8 cellular contexts compared by ENCODE assay signal in genomic region chr9:34987160-34988040, GRCh38. TPM values are rescaled to one million over a fixed set of nuclear protein-coding genes. Genes with fewer than 3 reads are reported as not detected.
DNase-seq lines count a peak whose midpoint lies in the region; ATAC-seq and FAIRE-seq lines count a peak whose summit lies in the region.

No MANE protein-coding gene starts in this region.

- no peaks in the 10 kb centered on the region for H3K9me3 ChIP-seq in small intestine (ENCODE audit: control insufficient read depth, low read depth)

- no peak for FAIRE-seq in small intestine (lab: Jason Lieb, UNC)

- no peaks in the 10 kb centered on the region for H3K27me3 ChIP-seq in small intestine (ENCODE audit: control insufficient read depth in 2 of 2, insufficient read depth in 2 of 2, low read length in 2 of 2)

- no peaks in the 10 kb centered on the region for H3K27me3 Mint-ChIP-seq in activated T-cell treated with anti-CD3 and anti-CD28 coated beads, Interleukin-2, amount 50 U/mL, for 24 hours

- no peaks in the 10 kb centered on the region for H3K36me3 Mint-ChIP-seq in activated T-cell treated with anti-CD3 and anti-CD28 coated beads, Interleukin-2, amount 50 U/mL, for 24 hours (ENCODE audit: low read depth)
- peaks cover 16% of the 10 kb centered on the region for H3K36me3 Mint-ChIP-seq in stimulated activated effector memory CD8-positive, alpha-beta T cell treated with anti-CD3 and anti-CD28 coated beads, Interleukin-12 subunit alpha, Interleukin-12 subunit beta, amount 100 ng/mL, for 72 hours

- DNase-seq in activated T-cell treated with anti-CD3 and anti-CD28 coated beads, Interleukin-2, amount 50 U/mL, for 24 hours = no peak
- DNase-seq in activated T-cell treated with anti-CD3 and anti-CD28 coated beads for 4 hours (no peak), NCI-H345 (lab: John Stamatoyannopoulos, UW) (peak; percentile 84), ecto neural progenitor cell (ENCODE audit: low spot score) (peak; percentile 42), SIG-M5 (lab: John Stamatoyannopoulos, UW) (no peak), small intestine (no peak)
- no peak for DNase-seq in stimulated activated effector memory CD8-positive, alpha-beta T cell treated with anti-CD3 and anti-CD28 coated beads, Interleukin-12 subunit alpha, Interleukin-12 subunit beta, amount 100 ng/mL, for 72 hours (ENCODE audit: low spot score in 2 of 2)

- 30 to 63% (median 36%) methylated on average over 7 of the region's 7 CpGs for WGBS in small intestine, 3 donors

- H3K27ac ChIP-seq in small intestine (ENCODE audit: low read depth in 1 of 2, low read length in 1 of 2) = peak overlapping the region in 1 of 2 donors; percentile 26

- H3K27ac Mint-ChIP-seq in activated T-cell treated with anti-CD3 and anti-CD28 coated beads, Interleukin-2, amount 50 U/mL, for 24 hours = peak overlapping the region; percentile 34
- peak overlapping the region; percentile 78 for H3K27ac Mint-ChIP-seq in stimulated activated effector memory CD8-positive, alpha-beta T cell treated with anti-CD3 and anti-CD28 coated beads, Interleukin-12 subunit alpha, Interleukin-12 subunit beta, amount 100 ng/mL, for 72 hours

- peaks cover 84% of the 10 kb centered on the region for H3K4me1 Mint-ChIP-seq in activated T-cell treated with anti-CD3 and anti-CD28 coated beads, Interleukin-2, amount 50 U/mL, for 24 hours (ENCODE audit: low read depth)
- peaks cover 79% of the 10 kb centered on the region for H3K4me1 Mint-ChIP-seq in stimulated activated effector memory CD8-positive, alpha-beta T cell treated with anti-CD3 and anti-CD28 coated beads, Interleukin-12 subunit alpha, Interleukin-12 subunit beta, amount 100 ng/mL, for 72 hours

- no peaks in the 10 kb centered on the region for H3K9me3 Mint-ChIP-seq in activated T-cell treated with anti-CD3 and anti-CD28 coated beads, Interleukin-2, amount 50 U/mL, for 24 hours
- H3K9me3 Mint-ChIP-seq in stimulated activated effector memory CD8-positive, alpha-beta T cell treated with anti-CD3 and anti-CD28 coated beads, Interleukin-12 subunit alpha, Interleukin-12 subunit beta, amount 100 ng/mL, for 72 hours = no peaks in the 10 kb centered on the region

- no peak overlapping the region for H3K4me3 Mint-ChIP-seq in activated T-cell treated with anti-CD3 and anti-CD28 coated beads, Interleukin-2, amount 50 U/mL, for 24 hours
- H3K4me3 Mint-ChIP-seq in stimulated activated effector memory CD8-positive, alpha-beta T cell treated with anti-CD3 and anti-CD28 coated beads, Interleukin-12 subunit alpha, Interleukin-12 subunit beta, amount 100 ng/mL, for 72 hours = peak overlapping the region; percentile 82

- no peak for ATAC-seq in stimulated activated effector memory CD8-positive, alpha-beta T cell treated with anti-CD3 and anti-CD28 coated beads, Interleukin-12 subunit alpha, Interleukin-12 subunit beta, amount 100 ng/mL, for 72 hours
- no peak for ATAC-seq in GM21737 (IDR thresholded peaks at IDR 0.05; ENCODE audit: unreplicated experiment)

- H3K4me3 ChIP-seq in small intestine (ENCODE audit: low read depth in 1 of 2, low read length in 2 of 2) = no peak overlapping the region

- H3K36me3 ChIP-seq in small intestine (ENCODE audit: control insufficient read depth in 2 of 2, insufficient read depth in 2 of 2, low read length in 2 of 2) = no peaks in the 10 kb centered on the region

- no peaks in the 10 kb centered on the region for H3K4me1 ChIP-seq in small intestine (ENCODE audit: control insufficient read depth in 2 of 2, insufficient read depth in 1 of 2, low read depth in 1 of 2, low read length in 1 of 2)

RNA-seq across cellular contexts. Expression of gene DNAJB5, which starts 2.1 kb away (rescaled TPM):
- polyA plus RNA-seq in small intestine = 1 to 10 TPM; 2.2 to 6.8 (median 5.4) TPM

RNA-seq across cellular contexts. Expression of gene PHF24, which starts 29.3 kb away (rescaled TPM):
- polyA plus RNA-seq in small intestine = under 1 TPM in 1 of 3 donors, not detected in 2; 0.39 TPM

Comparison
In these comparisons a context has a peak if more than half of its experiments do, and no peak if none do; other contexts are left out.
1. DNase-seq: peak in NCI-H345 (single experiment) and ecto neural progenitor cell (single experiment); none in activated T-cell treated with anti-CD3 and anti-CD28 coated beads, Interleukin-2, amount 50 U/mL, for 24 hours (single experiment), activated T-cell treated with anti-CD3 and anti-CD28 coated beads for 4 hours (single experiment), stimulated activated effector memory CD8-positive, alpha-beta T cell treated with anti-CD3 and anti-CD28 coated beads, Interleukin-12 subunit alpha, Interleukin-12 subunit beta, amount 100 ng/mL, for 72 hours (0 of 2), SIG-M5 (single experiment) and small intestine (single experiment).